In genomic region chr12:69886715-69887114, GRCh38 we compare ENCODE assay signal across 23 cellular contexts.
"Had no signal": no experiment of that assay in that cellular context is flagged by ENCODE, and none has a peak within 500 bp of the region (broad histone marks: within the 10 kb centered on the region; RNA-seq: fewer than 3 reads in every experiment).

No MANE protein-coding gene starts in this region.

- H3K4me3 Mint-ChIP-seq: activated naive CD4-positive, alpha-beta T cell treated with anti-CD3 and anti-CD28 coated beads, Interleukin-2, amount 10 ng/mL, durations not matched to agents 7 days and 5 days; activated naive CD8-positive, alpha-beta T cell treated with anti-CD3 and anti-CD28 coated beads, Interleukin-2, amount 50 U/mL, for 24 hours; activated T-cell treated with anti-CD3 and anti-CD28 coated beads, Interleukin-2, amount 50 U/mL, for 72 hours; memory B cell; nephron; stimulated activated naive CD8-positive, alpha-beta T cell treated with anti-CD3 and anti-CD28 coated beads, Interleukin-15, amount 100 ng/mL, for 72 hours had no signal

- H3K27ac ChIP-seq: body of pancreas, cardiac muscle cell, epithelial cell of prostate, gastroesophageal sphincter, neutrophil, ovary, tibial nerve had no signal

- H3K9me3 ChIP-seq: body of pancreas, gastroesophageal sphincter, neutrophil, ovary, tibial nerve had no signal

- H3K36me3 ChIP-seq: cardiac muscle cell, gastroesophageal sphincter, neutrophil, ovary, tibial nerve had no signal

- H3K27me3 Mint-ChIP-seq: activated naive CD8-positive, alpha-beta T cell treated with anti-CD3 and anti-CD28 coated beads, Interleukin-2, amount 50 U/mL, for 24 hours; memory B cell; stimulated activated naive CD8-positive, alpha-beta T cell treated with anti-CD3 and anti-CD28 coated beads, Interleukin-15, amount 100 ng/mL, for 72 hours had no signal

- FAIRE-seq: urothelium cell line had no signal

- DNase-seq: activated CD4-positive, alpha-beta T cell treated with anti-CD3 and anti-CD28 coated beads for 4 hours; activated CD4-positive, alpha-beta T cell treated with anti-CD3 and anti-CD28 coated beads, Interleukin-2, amount 50 U/mL, for 48 hours; activated CD4-positive, CD25-positive, alpha-beta regulatory T cell; activated effector memory CD4-positive, alpha-beta T cell treated with anti-CD3 and anti-CD28 coated beads, Interleukin-2, amount 50 U/mL, for 16 hours; activated naive CD4-positive, alpha-beta T cell treated with anti-CD3 and anti-CD28 coated beads, Interleukin-2, amount 10 ng/mL, durations not matched to agents 7 days and 5 days; activated naive CD8-positive, alpha-beta T cell treated with anti-CD3 and anti-CD28 coated beads, Interleukin-2, amount 50 U/mL, for 24 hours; activated T-cell treated with anti-CD3 and anti-CD28 coated beads, Interleukin-2, amount 50 U/mL, for 72 hours; body of pancreas; cortex of kidney; head of caudate nucleus; hypothalamus; ovary; right cardiac atrium; stimulated activated CD4-positive, alpha-beta T cell treated with anti-CD3 and anti-CD28 coated beads, Interleukin-1b, Interleukin-23, amount 100 ng/mL, for 48 hours; stimulated activated naive CD8-positive, alpha-beta T cell treated with anti-CD3 and anti-CD28 coated beads, Interleukin-15, amount 100 ng/mL, for 72 hours had no signal

- H3K36me3 Mint-ChIP-seq: activated naive CD4-positive, alpha-beta T cell treated with anti-CD3 and anti-CD28 coated beads, Interleukin-2, amount 10 ng/mL, durations not matched to agents 7 days and 5 days; memory B cell had no signal

- H3K27me3 ChIP-seq: body of pancreas, cardiac muscle cell, neutrophil, ovary, tibial nerve had no signal

- H3K4me3 ChIP-seq: body of pancreas, cardiac muscle cell, gastroesophageal sphincter, ovary, tibial nerve had no signal

- H3K27ac Mint-ChIP-seq: activated naive CD4-positive, alpha-beta T cell treated with anti-CD3 and anti-CD28 coated beads, Interleukin-2, amount 10 ng/mL, durations not matched to agents 7 days and 5 days; activated naive CD8-positive, alpha-beta T cell treated with anti-CD3 and anti-CD28 coated beads, Interleukin-2, amount 50 U/mL, for 24 hours; activated T-cell treated with anti-CD3 and anti-CD28 coated beads, Interleukin-2, amount 50 U/mL, for 72 hours; memory B cell; nephron; stimulated activated naive CD8-positive, alpha-beta T cell treated with anti-CD3 and anti-CD28 coated beads, Interleukin-15, amount 100 ng/mL, for 72 hours had no signal

- H3K4me1 ChIP-seq: body of pancreas had no signal

- H3K4me1 Mint-ChIP-seq: activated naive CD4-positive, alpha-beta T cell treated with anti-CD3 and anti-CD28 coated beads, Interleukin-2, amount 10 ng/mL, durations not matched to agents 7 days and 5 days; activated naive CD8-positive, alpha-beta T cell treated with anti-CD3 and anti-CD28 coated beads, Interleukin-2, amount 50 U/mL, for 24 hours; memory B cell; stimulated activated naive CD8-positive, alpha-beta T cell treated with anti-CD3 and anti-CD28 coated beads, Interleukin-15, amount 100 ng/mL, for 72 hours had no signal

- H3K9me3 Mint-ChIP-seq: activated naive CD4-positive, alpha-beta T cell treated with anti-CD3 and anti-CD28 coated beads, Interleukin-2, amount 10 ng/mL, durations not matched to agents 7 days and 5 days; activated naive CD8-positive, alpha-beta T cell treated with anti-CD3 and anti-CD28 coated beads, Interleukin-2, amount 50 U/mL, for 24 hours; activated T-cell treated with anti-CD3 and anti-CD28 coated beads, Interleukin-2, amount 50 U/mL, for 72 hours; memory B cell; nephron; stimulated activated naive CD8-positive, alpha-beta T cell treated with anti-CD3 and anti-CD28 coated beads, Interleukin-15, amount 100 ng/mL, for 72 hours had no signal

- ATAC-seq: activated naive CD8-positive, alpha-beta T cell treated with anti-CD3 and anti-CD28 coated beads, Interleukin-2, amount 50 U/mL, for 24 hours; activated T-cell treated with anti-CD3 and anti-CD28 coated beads, Interleukin-2, amount 50 U/mL, for 72 hours; body of pancreas; gastroesophageal sphincter; right cardiac atrium; stimulated activated naive CD8-positive, alpha-beta T cell treated with anti-CD3 and anti-CD28 coated beads, Interleukin-15, amount 100 ng/mL, for 72 hours had no signal
